In the genomic region with DNA sequence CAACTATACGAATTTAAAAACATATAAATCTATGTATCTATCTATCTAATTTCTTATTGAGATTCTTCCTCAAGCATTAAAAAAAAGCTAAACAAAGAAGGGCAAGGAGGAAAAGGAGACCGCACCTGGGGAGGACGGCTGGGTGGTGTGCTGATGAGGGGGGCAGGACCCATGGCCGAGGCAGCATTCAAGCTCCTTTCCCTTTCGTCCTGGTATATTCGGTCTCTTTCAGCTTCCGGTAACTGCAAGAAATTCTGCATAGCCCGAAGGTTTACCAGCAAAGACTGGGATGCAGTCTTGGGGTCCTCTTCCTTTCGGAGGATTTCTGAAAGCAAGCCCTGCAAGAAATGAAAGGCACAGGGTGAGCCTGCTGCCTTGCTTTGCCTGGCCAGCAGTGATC, we compare ENCODE assay signal across 1 cellular context.
TF ChIP-seq lines count a peak whose summit lies in the region.

No MANE protein-coding gene starts in this region.

TF ChIP-seq in H1, 55 proteins besides CTCF, POLR2A, EP300 and RAD21:
- TF ChIP-seq CHD1 (IDR thresholded peaks at IDR 0.05; ENCODE audit: low read depth, low read length) (no peak), RNF2 (IDR thresholded peaks at IDR 0.05; ENCODE audit: borderline replicate concordance, low read depth, low read length, missing control alignments, poor library complexity, severe bottlenecking) (no peak)
